ENCODE assay signal across 25 cellular contexts in genomic region chr16:14263011-14263410, GRCh38.
"Had no signal": no experiment of that assay in that cellular context is flagged by ENCODE, and none has a peak within 500 bp of the region (broad histone marks: within the 10 kb centered on the region; RNA-seq: fewer than 3 reads in every experiment).

No MANE protein-coding gene starts in this region.

- DNase-seq: activated B cell treated with CpG ODN at 0.5 μM for 24 hours; activated CD4-positive, alpha-beta T cell treated with anti-CD3 and anti-CD28 coated beads for 36 hours; activated CD4-positive, alpha-beta T cell treated with anti-CD3 and anti-CD28 coated beads, Interleukin-2, amount 50 U/mL, for 4 hours; activated CD8-positive, alpha-beta memory T cell treated with anti-CD3 and anti-CD28 coated beads for 24 hours; activated CD8-positive, alpha-beta memory T cell treated with anti-CD3 and anti-CD28 coated beads, Interleukin-2, amount 50 U/mL, for 4 hours; activated naive CD4-positive, alpha-beta T cell; activated T-cell treated with anti-CD3 and anti-CD28 coated beads, Interleukin-2, amount 50 U/mL, for 4 hours; central memory CD4-positive, alpha-beta T cell; effector memory CD8-positive, alpha-beta T cell; ovary; stimulated activated CD4-positive, alpha-beta T cell treated with anti-CD3 and anti-CD28 coated beads, Interleukin-2, amount 100 ng/mL, for 48 hours; stimulated activated CD8-positive, alpha-beta memory T cell treated with anti-CD3 and anti-CD28 coated beads, Interleukin-4, amount 100 ng/mL, for 48 hours; stimulated activated naive CD4-positive, alpha-beta T cell; SW 1271; T-helper 17 cell; upper lobe of left lung had no signal

- H3K4me1 ChIP-seq: upper lobe of left lung had no signal

- H3K27ac Mint-ChIP-seq: activated B cell treated with CpG ODN at 0.5 μM for 24 hours; activated CD4-positive, alpha-beta T cell treated with anti-CD3 and anti-CD28 coated beads for 36 hours; activated naive CD8-positive, alpha-beta T cell; activated T-helper 2 cell treated with anti-CD3 and anti-CD28 coated beads, Interferon-gamma antibody, Interleukin-2, Interleukin-4, amounts not matched to agents 10 μg/mL and 5 μg/mL and 100 μg/mL, durations not matched to agents 14 hours and 24 hours and 36 hours; effector memory CD8-positive, alpha-beta T cell; mesothelial cell of epicardium; natural killer cell treated with Interleukin-12 subunit alpha and Interleukin-12 subunit beta and Interleukin-15 and Interleukin-18, amount 100 ng/mL, for 72 hours; T-helper 17 cell had no signal

- H3K4me3 ChIP-seq: ovary, smooth muscle cell, upper lobe of left lung had no signal

- H3K9me3 Mint-ChIP-seq: activated B cell treated with CpG ODN at 0.5 μM for 24 hours; activated T-cell treated with anti-CD3 and anti-CD28 coated beads, Interleukin-2, amount 50 U/mL, for 4 hours; activated T-helper 2 cell treated with anti-CD3 and anti-CD28 coated beads, Interferon-gamma antibody, Interleukin-2, Interleukin-4, amounts not matched to agents 10 μg/mL and 5 μg/mL and 100 μg/mL, durations not matched to agents 14 hours and 24 hours and 36 hours; effector memory CD8-positive, alpha-beta T cell; mesothelial cell of epicardium; natural killer cell treated with Interleukin-12 subunit alpha and Interleukin-12 subunit beta and Interleukin-15 and Interleukin-18, amount 100 ng/mL, for 72 hours had no signal

- H3K27ac ChIP-seq: epithelial cell of prostate, neutrophil, ovary, upper lobe of left lung had no signal

- H3K36me3 ChIP-seq: ovary had no signal

- H3K4me1 Mint-ChIP-seq: activated B cell treated with CpG ODN at 0.5 μM for 24 hours; activated CD4-positive, alpha-beta T cell treated with anti-CD3 and anti-CD28 coated beads for 36 hours; mesothelial cell of epicardium; T-helper 17 cell had no signal

- H3K27me3 Mint-ChIP-seq: activated B cell treated with CpG ODN at 0.5 μM for 24 hours; activated CD4-positive, alpha-beta T cell treated with anti-CD3 and anti-CD28 coated beads for 36 hours; activated naive CD8-positive, alpha-beta T cell; effector memory CD8-positive, alpha-beta T cell; natural killer cell treated with Interleukin-12 subunit alpha and Interleukin-12 subunit beta and Interleukin-15 and Interleukin-18, amount 100 ng/mL, for 72 hours; T-helper 17 cell had no signal

- ATAC-seq: activated CD4-positive, alpha-beta T cell treated with anti-CD3 and anti-CD28 coated beads for 36 hours; activated T-cell treated with anti-CD3 and anti-CD28 coated beads, Interleukin-2, amount 50 U/mL, for 4 hours; effector memory CD8-positive, alpha-beta T cell; left lobe of liver; natural killer cell treated with Interleukin-12 subunit alpha and Interleukin-12 subunit beta and Interleukin-15 and Interleukin-18, amount 100 ng/mL, for 72 hours; sciatic nerve; T-helper 17 cell had no signal

- H3K27me3 ChIP-seq: neutrophil, ovary, upper lobe of left lung had no signal

- H3K9me3 ChIP-seq: neutrophil, ovary, upper lobe of left lung had no signal

- H3K4me3 Mint-ChIP-seq: activated B cell treated with CpG ODN at 0.5 μM for 24 hours; activated CD4-positive, alpha-beta T cell treated with anti-CD3 and anti-CD28 coated beads for 36 hours; activated naive CD8-positive, alpha-beta T cell; activated T-cell treated with anti-CD3 and anti-CD28 coated beads, Interleukin-2, amount 50 U/mL, for 4 hours; effector memory CD8-positive, alpha-beta T cell; mesothelial cell of epicardium; natural killer cell treated with Interleukin-12 subunit alpha and Interleukin-12 subunit beta and Interleukin-15 and Interleukin-18, amount 100 ng/mL, for 72 hours; T-helper 17 cell had no signal
